In genomic region chr20:35541783-35542662, GRCh38 we compare ENCODE assay signal across 8 cellular contexts. TPM values are rescaled to one million over a fixed set of nuclear protein-coding genes. Genes with fewer than 3 reads are reported as not detected.
DNase-seq lines count a peak whose midpoint lies in the region; ATAC-seq and TF ChIP-seq lines count a peak whose summit lies in the region.

TSS of gene ERGIC3 (plus strand) at chr20:35542078. CDS start at chr20:35542098, 20 bp downstream.

- peaks cover 6 to 10% of the 10 kb centered on the region in 2 donors for H3K4me1 ChIP-seq in thoracic aorta (ENCODE audit: control insufficient read depth in 1 of 2, low read depth in 2 of 2)

- peak within 1 kb of the TSS in 1 of 2 donors; percentile 58 for H3K27ac ChIP-seq in thoracic aorta

- peak within 1 kb of the TSS; percentile 89 for H3K4me3 ChIP-seq in thoracic aorta

- H3K36me3 Mint-ChIP-seq in activated naive CD4-positive, alpha-beta T cell treated with anti-CD3 and anti-CD28 coated beads, Interleukin-2, amount 50 U/mL, for 72 hours, result no peaks in the 10 kb centered on the region
- H3K36me3 Mint-ChIP-seq in osteocyte (ENCODE audit: unreplicated experiment), result peaks cover 6% of the 10 kb centered on the region

- H3K27me3 Mint-ChIP-seq in osteocyte (ENCODE audit: unreplicated experiment), result no peaks in the 10 kb centered on the region

- H3K9me3 Mint-ChIP-seq in activated naive CD4-positive, alpha-beta T cell treated with anti-CD3 and anti-CD28 coated beads, Interleukin-2, amount 50 U/mL, for 72 hours, result no peaks in the 10 kb centered on the region
- no peaks in the 10 kb centered on the region for H3K9me3 Mint-ChIP-seq in osteocyte (ENCODE audit: unreplicated experiment)

- ATAC-seq in HG02588 (IDR thresholded peaks at IDR 0.05; ENCODE audit: unreplicated experiment) (peak; percentile 89), thoracic aorta (ENCODE audit: insufficient number of reproducible peaks, low FRiP score, low read depth) (peak; percentile 90)
- peak; percentile 98 to 99 for ATAC-seq in activated naive CD4-positive, alpha-beta T cell treated with anti-CD3 and anti-CD28 coated beads, Interleukin-2, amount 50 U/mL, for 72 hours

- H3K4me3 Mint-ChIP-seq in osteocyte (ENCODE audit: unreplicated experiment), result peak within 1 kb of the TSS; percentile 90

- H3K27ac Mint-ChIP-seq in activated naive CD4-positive, alpha-beta T cell treated with anti-CD3 and anti-CD28 coated beads, Interleukin-2, amount 50 U/mL, for 72 hours, result peak within 1 kb of the TSS; percentile 89 to 90
- H3K27ac Mint-ChIP-seq in osteocyte (ENCODE audit: unreplicated experiment), result peak within 1 kb of the TSS; percentile 77

- no peaks in the 10 kb centered on the region for H3K27me3 ChIP-seq in thoracic aorta (replicated peaks; ENCODE audit: insufficient read depth)

- no peaks in the 10 kb centered on the region for H3K9me3 ChIP-seq in thoracic aorta

- TF ChIP-seq CTCF in osteocyte (IDR thresholded peaks at IDR 0.05) (no peak), thoracic aorta (IDR thresholded peaks at IDR 0.05) (no peak)

- peaks cover 3% of the 10 kb centered on the region for H3K36me3 ChIP-seq in thoracic aorta

- DNase-seq in GM04504 (ENCODE audit: low read depth) (peak; percentile 86), NCI-H1105 treated with DMSO at 0.1 percent for 48 hours (lab: John Stamatoyannopoulos, UW) (peak; percentile 98), SKM-1 treated with dmso at 0.1 percent for 144 hours (lab: John Stamatoyannopoulos, UW; ENCODE audit: unreplicated experiment) (peak; percentile 93), glomerular visceral epithelial cell (ENCODE audit: extremely low spot score) (peak; percentile 99), osteocyte (ENCODE audit: extremely low spot score, unreplicated experiment) (peak; percentile 99), thoracic aorta (ENCODE audit: low spot score) (peak; percentile 88)
- DNase-seq in activated naive CD4-positive, alpha-beta T cell treated with anti-CD3 and anti-CD28 coated beads, Interleukin-2, amount 50 U/mL, for 72 hours (ENCODE audit: low spot score in 2 of 2), result peak; percentile 97 to 98

- peaks cover 18% of the 10 kb centered on the region for H3K4me1 Mint-ChIP-seq in osteocyte (ENCODE audit: unreplicated experiment)

RNA-seq across cellular contexts. Expression of gene ERGIC3, which starts in this region (rescaled TPM):
- total RNA-seq in activated naive CD4-positive, alpha-beta T cell treated with anti-CD3 and anti-CD28 coated beads, Interleukin-2, amount 50 U/mL, for 72 hours, result 100 to 1,000 TPM; 132 to 150 TPM
- total RNA-seq in osteocyte, result 313 and 323 TPM in 2 replicates
- total RNA-seq in thoracic aorta, result 100 to 1,000 TPM; 119 to 188 TPM
